ENCODE assay signal across 31 cellular contexts in the genomic region with DNA sequence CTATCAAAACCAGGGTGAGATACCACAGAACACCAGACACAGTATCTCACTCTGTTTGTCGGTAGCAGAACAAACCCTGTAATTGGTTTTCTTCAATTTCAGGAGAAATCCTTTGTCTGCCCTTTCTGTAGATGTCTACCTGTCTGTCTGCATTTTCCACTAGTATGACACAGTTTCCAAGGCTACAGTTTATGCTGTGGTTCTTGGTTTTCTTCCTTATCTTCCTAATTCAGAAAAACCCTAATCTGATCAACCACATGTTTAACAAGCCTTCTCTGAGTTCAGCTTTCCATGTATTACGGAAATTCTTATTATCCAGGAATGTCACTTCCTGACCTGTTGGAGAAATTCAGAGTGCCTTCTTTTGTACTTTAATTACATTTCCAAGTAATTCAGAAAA.
"Had no signal": no experiment of that assay in that cellular context is flagged by ENCODE, and none has a peak within 500 bp of the region (broad histone marks: within the 10 kb centered on the region; RNA-seq: fewer than 3 reads in every experiment).

No MANE protein-coding gene starts in this region.

- H3K4me3 ChIP-seq: ascending aorta, breast epithelium, cardiac muscle cell, colonic mucosa, esophagus muscularis mucosa, gastrocnemius medialis, heart left ventricle had no signal

- DNase-seq: activated CD4-positive, alpha-beta memory T cell treated with anti-CD3 and anti-CD28 coated beads for 36 hours; activated CD4-positive, alpha-beta T cell treated with anti-CD3 and anti-CD28 coated beads for 36 hours; activated CD4-positive, alpha-beta T cell treated with anti-CD3 and anti-CD28 coated beads, Interleukin-2, amount 10 ng/mL, durations not matched to agents 24 days and 14 days; activated CD4-positive, CD25-positive, alpha-beta regulatory T cell; activated CD4-positive, CD25-positive, alpha-beta regulatory T cell treated with anti-CD3 and anti-CD28 coated beads, Interleukin-2, amount 50 U/mL, for 72 hours; activated CD8-positive, alpha-beta memory T cell treated with anti-CD3 and anti-CD28 coated beads, Interleukin-2, amount 10 ng/mL, durations not matched to agents 7 days and 5 days; activated CD8-positive, alpha-beta memory T cell treated with anti-CD3 and anti-CD28 coated beads, Interleukin-2, amount 50 U/mL, for 4 hours; activated CD8-positive, alpha-beta T cell treated with anti-CD3 and anti-CD28 coated beads, Interleukin-2, amount 10 ng/mL, durations not matched to agents 7 days and 5 days; activated gamma-delta T cell; activated naive CD4-positive, alpha-beta T cell; activated naive CD4-positive, alpha-beta T cell treated with anti-CD3 and anti-CD28 coated beads, Interleukin-2, amount 10 ng/mL, durations not matched to agents 7 days and 5 days; activated naive CD8-positive, alpha-beta T cell treated with anti-CD3 and anti-CD28 coated beads, Interleukin-2, amount 10 ng/mL, durations not matched to agents 7 days and 5 days; activated T-cell treated with anti-CD3 and anti-CD28 coated beads, Interleukin-2, amount 50 U/mL, for 1 hour; activated T-cell treated with anti-CD3 and anti-CD28 coated beads, Interleukin-2, amount 50 U/mL, for 48 hours; central memory CD4-positive, alpha-beta T cell; cerebellar nuclear complex; colonic mucosa; effector CD8-positive, alpha-beta T cell; foreskin keratinocyte; gastrocnemius medialis; glutamatergic neuron; heart left ventricle; T-helper 1 cell; T-helper 17 cell; T1000 had no signal

- H3K9me3 ChIP-seq: ascending aorta, breast epithelium, colonic mucosa, esophagus muscularis mucosa, gastrocnemius medialis, heart left ventricle had no signal

- H3K27me3 ChIP-seq: ascending aorta, breast epithelium, cardiac muscle cell, colonic mucosa, esophagus muscularis mucosa, foreskin keratinocyte, gastrocnemius medialis had no signal

- FAIRE-seq: endometrium had no signal

- H3K36me3 ChIP-seq: ascending aorta, breast epithelium, cardiac muscle cell, colonic mucosa, esophagus muscularis mucosa, gastrocnemius medialis, heart left ventricle had no signal

- H3K4me1 ChIP-seq: ascending aorta, breast epithelium, colonic mucosa, esophagus muscularis mucosa, gastrocnemius medialis, heart left ventricle had no signal

- H3K27ac ChIP-seq: ascending aorta, breast epithelium, cardiac muscle cell, colonic mucosa, esophagus muscularis mucosa, foreskin keratinocyte, gastrocnemius medialis, heart left ventricle had no signal

- ATAC-seq: activated CD4-positive, alpha-beta T cell treated with anti-CD3 and anti-CD28 coated beads for 36 hours; activated CD8-positive, alpha-beta memory T cell treated with anti-CD3 and anti-CD28 coated beads, Interleukin-2, amount 10 ng/mL, durations not matched to agents 7 days and 5 days; activated CD8-positive, alpha-beta T cell treated with anti-CD3 and anti-CD28 coated beads, Interleukin-2, amount 10 ng/mL, durations not matched to agents 7 days and 5 days; activated naive CD4-positive, alpha-beta T cell treated with anti-CD3 and anti-CD28 coated beads, Interleukin-2, amount 50 U/mL, for 72 hours; foreskin keratinocyte; gastrocnemius medialis; heart left ventricle; T-helper 17 cell had no signal
